1 cellular context compared by ENCODE assay signal in genomic region chr9:136687721-136688223, GRCh38.
TF ChIP-seq lines count a peak whose summit lies in the region.

No MANE protein-coding gene starts in this region.

TF ChIP-seq in GM12878, 131 proteins besides CTCF, POLR2A, EP300 and RAD21 (continued from another document):
- TF ChIP-seq TCF12 (IDR thresholded peaks at IDR 0.05; ENCODE audit: low read depth, low read length) (no peak), NFIC (IDR thresholded peaks at IDR 0.05; ENCODE audit: low read depth, low read length) (no peak), ZNF592 (IDR thresholded peaks at IDR 0.05) (no peak), PAX5 (IDR thresholded peaks at IDR 0.05; ENCODE audit: borderline replicate concordance, low read depth, low read length) (no peak), IRF4 (IDR thresholded peaks at IDR 0.05; ENCODE audit: low read depth, low read length) (no peak), JUND (IDR thresholded peaks at IDR 0.05; ENCODE audit: low read depth, low read length) (no peak), ZNF207 (IDR thresholded peaks at IDR 0.05; ENCODE audit: borderline replicate concordance) (0 out of 2 replicates have a peak, but pooled peaks have one; percentile 31), SREBF1 (IDR thresholded peaks at IDR 0.05; ENCODE audit: low read length) (no peak), ASH2L (IDR thresholded peaks at IDR 0.05; ENCODE audit: borderline replicate concordance, low read depth) (no peak), SREBF2 (IDR thresholded peaks at IDR 0.05; ENCODE audit: low read length) (no peak), STAT3 (IDR thresholded peaks at IDR 0.05; ENCODE audit: low read depth, low read length) (no peak), RUNX3 (IDR thresholded peaks at IDR 0.05; ENCODE audit: low read length) (no peak), ATF7 (IDR thresholded peaks at IDR 0.05; ENCODE audit: low read depth) (no peak)
TF ChIP-seq in GM12878: peak in this region for 5.
